8 cellular contexts compared by ENCODE assay signal in genomic region chr19:57487477-57488298, GRCh38. TPM values are rescaled to one million over a fixed set of nuclear protein-coding genes. Genes with fewer than 3 reads are reported as not detected.
A peak's percentile ranks its signal among the peaks of the same experiment; 100 is the strongest.
DNase-seq lines count a peak whose midpoint lies in the region; TF ChIP-seq lines count a peak whose summit lies in the region.
"Not testable (repeated sequence)": the region's sequence is repeated elsewhere in the genome, so short reads cannot be mapped to it uniquely, and the experiment has no call there.

Gene ZNF419, plus strand, starts transcription at chr19:57487750. Its CDS starts 201 bp downstream, at chr19:57487951.

- peaks cover 11% of the 10 kb centered on the region for H3K4me1 Mint-ChIP-seq in activated naive CD4-positive, alpha-beta T cell treated with anti-CD3 and anti-CD28 coated beads for 36 hours (ENCODE audit: low read depth)

- H3K9me3 Mint-ChIP-seq in activated naive CD4-positive, alpha-beta T cell treated with anti-CD3 and anti-CD28 coated beads for 36 hours: peaks cover 15% of the 10 kb centered on the region

- CTCF ChIA-PET in HEK293T (lab: Yijun Ruan, JAX); activated naive CD4-positive, alpha-beta T cell treated with anti-CD3 and anti-CD28 coated beads for 36 hours (lab: Charles Lee): not testable (repeated sequence)

- H3K27ac Mint-ChIP-seq in activated naive CD4-positive, alpha-beta T cell treated with anti-CD3 and anti-CD28 coated beads for 36 hours: peak within 1 kb of the TSS; percentile 74

- H3K4me3 Mint-ChIP-seq in activated naive CD4-positive, alpha-beta T cell treated with anti-CD3 and anti-CD28 coated beads for 36 hours: peak within 1 kb of the TSS; percentile 56

- H3K36me3 Mint-ChIP-seq in activated naive CD4-positive, alpha-beta T cell treated with anti-CD3 and anti-CD28 coated beads for 36 hours (ENCODE audit: low read depth): peaks cover 36% of the 10 kb centered on the region

- intact Hi-C loops in activated naive CD4-positive, alpha-beta T cell treated with anti-CD3 and anti-CD28 coated beads for 36 hours (cut with micrococcal nuclease): loop anchor here (1.0 to 5.0 kb wide), 3 partner anchors 10 to 90 kb away; partner anchors contain the start of genes ZNF416, ZNF749 and ZNF772

- POLR2A ChIA-PET in HEK293T (lab: Yijun Ruan, JAX): interaction anchor here (1.3 kb wide), 1 partner anchor 12 kb away, joined by 3 read pairs; the partner anchor contains the start of gene ZNF773

- H3K27me3 Mint-ChIP-seq in activated naive CD4-positive, alpha-beta T cell treated with anti-CD3 and anti-CD28 coated beads for 36 hours (ENCODE audit: low read depth): not testable (repeated sequence)

- DNase-seq in GM04503 (ENCODE audit: low read depth): peak; percentile 51
- peak; percentile 88 for DNase-seq in HEK293T (ENCODE audit: extremely low spot score)
- peak; percentile 90 for DNase-seq in NAMALWA (ENCODE audit: low spot score)
- peak; percentile 71 for DNase-seq in SK-N-DZ (ENCODE audit: low spot score)
- DNase-seq in activated naive CD4-positive, alpha-beta T cell treated with anti-CD3 and anti-CD28 coated beads for 36 hours: peak; percentile 95
- peak; percentile 85 for DNase-seq in globus pallidus (ENCODE audit: low spot score)
- peak; percentile 35 to 96 (median 83) for DNase-seq in nucleus accumbens (lab: John Stamatoyannopoulos, UW)
- DNase-seq in superior temporal gyrus (ENCODE audit: extremely low spot score): peak; percentile 96

TF ChIP-seq in HEK293T, 16 proteins besides CTCF, POLR2A, EP300 and RAD21:
- TF ChIP-seq CTBP1 (IDR thresholded peaks at IDR 0.05; ENCODE audit: borderline replicate concordance): 0 out of 2 replicates have a peak, but pooled peaks have one; percentile 47
- peak; percentile 87 for TF ChIP-seq ELF4 (IDR thresholded peaks at IDR 0.05)

RNA-seq across cellular contexts. Expression of gene ZNF419, which starts in this region (rescaled TPM):
- 7.0 and 11.0 TPM in 2 replicates for polyA plus RNA-seq in SK-N-DZ (2014; cell fraction: cytosol; rRNA removed)
- 13.3 and 25.8 TPM in 2 replicates for polyA plus RNA-seq in SK-N-DZ (2014; cell fraction: nucleus; rRNA removed)
- total RNA-seq in activated naive CD4-positive, alpha-beta T cell treated with anti-CD3 and anti-CD28 coated beads for 36 hours: 1 to 10 TPM; 5.3 to 5.9 TPM

Comparison
In these comparisons a context has a peak if more than half of its experiments do, and no peak if none do; other contexts are left out.
1. Peak in every context shown above with its lines: DNase-seq.